In the genomic region with DNA sequence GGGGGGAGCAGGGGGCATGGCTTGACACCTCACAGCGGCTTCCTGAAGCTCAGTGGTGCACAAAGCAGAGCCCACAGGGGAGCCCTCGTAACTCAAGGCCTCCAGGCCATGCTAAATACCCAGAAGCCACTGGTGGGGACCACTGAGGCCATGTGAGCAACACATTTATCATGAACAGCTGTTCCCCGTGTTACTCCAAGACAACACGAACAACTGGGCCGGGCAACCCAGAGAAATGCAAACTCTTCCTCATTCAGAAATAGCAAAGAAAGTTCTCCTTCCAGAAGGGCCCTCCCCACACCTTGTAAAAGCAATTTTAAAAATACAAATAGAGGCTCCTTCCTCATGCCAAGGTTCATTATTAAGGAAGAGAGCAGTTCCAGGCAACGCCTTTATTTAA, we compare ENCODE assay signal across 1 cellular context.
TF ChIP-seq lines count a peak whose summit lies in the region.

No MANE protein-coding gene starts in this region.

TF ChIP-seq in GM23338, 12 proteins besides CTCF, POLR2A, EP300 and RAD21:
- TF ChIP-seq ZNF114 (CRISPR knock-in tag; IDR thresholded peaks at IDR 0.05), result no peak
- no peak for TF ChIP-seq CREB1 (CRISPR knock-in tag; IDR thresholded peaks at IDR 0.05; ENCODE audit: low read depth)
